Comparison of ENCODE assay signal across 18 cellular contexts in genomic region chr7:35012155-35012554, GRCh38. TPM values are rescaled to one million over a fixed set of nuclear protein-coding genes. Genes with fewer than 3 reads are reported as not detected.
DNase-seq lines count a peak whose midpoint lies in the region; ATAC-seq, FAIRE-seq and TF ChIP-seq lines count a peak whose summit lies in the region.
"Had no signal": no experiment of that assay in that cellular context is flagged by ENCODE, and none has a peak within 500 bp of the region (broad histone marks: within the 10 kb centered on the region; RNA-seq: fewer than 3 reads in every experiment).

No MANE protein-coding gene starts in this region.

- POLR2A ChIA-PET in WTC11 (lab: Charles Lee): no interaction called here

- intact Hi-C loops in mucosa of descending colon (cut with DNase I, micrococcal nuclease) (no loop called here), esophagus muscularis mucosa (cut with DNase I) (no loop called here)

- no peak for TF ChIP-seq EP300 in esophagus muscularis mucosa (IDR thresholded peaks at IDR 0.05)

- H3K4me1 Mint-ChIP-seq in WTC11: peaks cover 23% of the 10 kb centered on the region
- H3K4me1 Mint-ChIP-seq: CD14-positive monocyte; CD4-positive, alpha-beta memory T cell had no signal

- H3K4me3 Mint-ChIP-seq in WTC11: no peak overlapping the region
- H3K4me3 Mint-ChIP-seq: CD14-positive monocyte; CD4-positive, alpha-beta memory T cell; GM23338 had no signal

- H3K36me3 ChIP-seq in mucosa of descending colon (ENCODE audit: low read depth): no peaks in the 10 kb centered on the region
- H3K36me3 ChIP-seq in small intestine (ENCODE audit: control insufficient read depth in 2 of 2, insufficient read depth in 2 of 2, low read length in 2 of 2): peaks cover 0 to 5% of the 10 kb centered on the region in 2 donors
- peaks cover 0 to 47% (median 17%) of the 10 kb centered on the region in 4 donors for H3K36me3 ChIP-seq in esophagus muscularis mucosa

- WGBS in small intestine, 3 donors: 45 to 72% (median 52%) methylated on average over 3 of the region's 3 CpGs
- 91% methylated on average over 3 of the region's 3 CpGs for WGBS in esophagus muscularis mucosa

- H3K27me3 Mint-ChIP-seq in WTC11 (ENCODE audit: low read depth): no peaks in the 10 kb centered on the region
- H3K27me3 Mint-ChIP-seq: CD4-positive, alpha-beta memory T cell had no signal

- H3K4me3 ChIP-seq in mucosa of descending colon: no peak overlapping the region
- H3K4me3 ChIP-seq in small intestine (ENCODE audit: low read depth in 1 of 2, low read length in 2 of 2): no peak overlapping the region
- no peak overlapping the region for H3K4me3 ChIP-seq in esophagus muscularis mucosa
- H3K4me3 ChIP-seq: BLaER1, GM23338 had no signal

- H3K27ac ChIP-seq in small intestine (ENCODE audit: low read depth in 1 of 2, low read length in 1 of 2): peak overlapping the region in 1 of 2 donors; percentile 93
- no peak overlapping the region for H3K27ac ChIP-seq in esophagus muscularis mucosa (replicated peaks in 1 of 4)
- H3K27ac ChIP-seq: BLaER1 had no signal

- H3K9me3 Mint-ChIP-seq in WTC11: no peaks in the 10 kb centered on the region
- H3K9me3 Mint-ChIP-seq: CD14-positive monocyte; CD4-positive, alpha-beta memory T cell; GM23338 had no signal

- H3K36me3 Mint-ChIP-seq in WTC11: peaks cover 20% of the 10 kb centered on the region

- FAIRE-seq in GM12891 (lab: Jason Lieb, UNC) (peak; percentile 5), small intestine (lab: Jason Lieb, UNC) (no peak), D721Med (lab: Jason Lieb, UNC) (no peak)
- FAIRE-seq: GM12892, GM18507, H54, HepG2 had no signal

- no peaks in the 10 kb centered on the region for H3K9me3 ChIP-seq in mucosa of descending colon
- no peaks in the 10 kb centered on the region for H3K9me3 ChIP-seq in small intestine (ENCODE audit: control insufficient read depth, low read depth)
- H3K9me3 ChIP-seq in esophagus muscularis mucosa: no peaks in the 10 kb centered on the region
- H3K9me3 ChIP-seq: BLaER1 had no signal

- CTCF ChIA-PET in WTC11 (lab: Charles Lee): no interaction called here

- H3K27ac Mint-ChIP-seq in WTC11: 0 out of 2 replicates have a peak overlapping the region, but pooled peaks have one; percentile 28
- H3K27ac Mint-ChIP-seq: CD14-positive monocyte; CD4-positive, alpha-beta memory T cell; GM23338 had no signal

- no peaks in the 10 kb centered on the region for H3K4me1 ChIP-seq in mucosa of descending colon (ENCODE audit: low read depth)
- peaks cover 0 to 3% of the 10 kb centered on the region in 2 donors for H3K4me1 ChIP-seq in small intestine (ENCODE audit: control insufficient read depth in 2 of 2, insufficient read depth in 1 of 2, low read depth in 1 of 2, low read length in 1 of 2)
- no peaks in the 10 kb centered on the region for H3K4me1 ChIP-seq in esophagus muscularis mucosa

- H3K27me3 ChIP-seq in small intestine (ENCODE audit: control insufficient read depth in 2 of 2, insufficient read depth in 2 of 2, low read length in 2 of 2) (no peaks in the 10 kb centered on the region), esophagus muscularis mucosa (no peaks in the 10 kb centered on the region)
- H3K27me3 ChIP-seq: BLaER1 had no signal

- DNase-seq in GM12891 (ENCODE audit: insufficient read length, low spot score): no peak
- DNase-seq in WTC11 (ENCODE audit: low spot score): no peak
- peak in 2 of 3 donors; percentile 41 to 44 for DNase-seq in mucosa of descending colon
- peak; percentile 88 for DNase-seq in small intestine
- no peak for DNase-seq in NCI-H69 (lab: John Stamatoyannopoulos, UW)
- DNase-seq in D721Med (ENCODE audit: insufficient read length, low spot score): no peak
- DNase-seq in esophagus muscularis mucosa (ENCODE audit: extremely low spot score): no peak
- DNase-seq: 8988T; CD4-positive, alpha-beta memory T cell; HCEC 1CT had no signal

- no peak for TF ChIP-seq CTCF in WTC11 (IDR thresholded peaks at IDR 0.05)
- TF ChIP-seq CTCF in mucosa of descending colon (IDR thresholded peaks at IDR 0.05): no peak
- TF ChIP-seq CTCF in D721Med (IDR thresholded peaks at IDR 0.05; ENCODE audit: insufficient read depth, missing control alignments): no peak
- TF ChIP-seq CTCF in esophagus muscularis mucosa (IDR thresholded peaks at IDR 0.05): no peak

- TF ChIP-seq POLR2A in GM12891 (IDR thresholded peaks at IDR 0.05; ENCODE audit: low read depth, low read length) (no peak), esophagus muscularis mucosa (IDR thresholded peaks at IDR 0.05; ENCODE audit: low read depth) (no peak)

- no peak for ATAC-seq in WTC11
- ATAC-seq in mucosa of descending colon: peak; percentile 99
- no peak for ATAC-seq in HG02840 (IDR thresholded peaks at IDR 0.05; ENCODE audit: low FRiP score, unreplicated experiment)
- ATAC-seq: GM23338, HepG2 had no signal

TF ChIP-seq in GM12891, 5 proteins besides CTCF, POLR2A, EP300 and RAD21:
- no peak for TF ChIP-seq TAF1 (IDR thresholded peaks at IDR 0.05; ENCODE audit: low read depth, low read length)
- no peak for TF ChIP-seq POU2F2 (IDR thresholded peaks at IDR 0.05; ENCODE audit: low read depth, low read length)
- no peak for TF ChIP-seq SPI1 (IDR thresholded peaks at IDR 0.05; ENCODE audit: low read depth, low read length)
- TF ChIP-seq PAX5 (IDR thresholded peaks at IDR 0.05; ENCODE audit: insufficient read depth, low read length, severe bottlenecking): no peak
- no peak for TF ChIP-seq POLR2AphosphoS5 (IDR thresholded peaks at IDR 0.05; ENCODE audit: low read depth, low read length)
TF ChIP-seq in GM12891: peak in this region for 0.

TF ChIP-seq in WTC11, 78 proteins besides CTCF, POLR2A, EP300 and RAD21 (continues in another document):
- TF ChIP-seq USF2 (CRISPR knock-in tag; IDR thresholded peaks at IDR 0.05) (no peak), SP1 (CRISPR knock-in tag; conservative IDR thresholded peaks at IDR 0.05) (no peak), ZNF512 (CRISPR knock-in tag; IDR thresholded peaks at IDR 0.05; ENCODE audit: borderline replicate concordance) (no peak), JUN (CRISPR knock-in tag; IDR thresholded peaks at IDR 0.05) (no peak), KAT7 (CRISPR knock-in tag; IDR thresholded peaks at IDR 0.05; ENCODE audit: borderline replicate concordance) (no peak), FOXP4 (CRISPR knock-in tag; IDR thresholded peaks at IDR 0.05) (no peak), ERG (CRISPR knock-in tag; IDR thresholded peaks at IDR 0.05) (no peak), ZNF121 (CRISPR knock-in tag; IDR thresholded peaks at IDR 0.05) (no peak)

RNA-seq across cellular contexts. Expression of gene DPY19L1, which starts 25.1 kb away (rescaled TPM):
- 1.2 TPM for polyA plus RNA-seq in GM12891 (2012; ENCODE audit: low read depth, missing spikeins)
- 14.9 to 17.7 TPM (median 15.5 TPM) in 3 replicates for total RNA-seq in WTC11 (2021)
- total RNA-seq in mucosa of descending colon: 10 to 100 TPM; 18.6 to 27.1 (median 20.8) TPM
- 10 to 100 TPM in 1 of 3 donors, 1 to 10 TPM in 1, under 1 TPM in 1; 0.89 to 10.5 (median 2.2) TPM for polyA plus RNA-seq in small intestine
- total RNA-seq in esophagus muscularis mucosa: 10 to 100 TPM; 10.8 to 14.3 (median 11.8) TPM

Comparison
In these comparisons a context has a peak if more than half of its experiments do, and no peak if none do; other contexts are left out.
1. DNase-seq: peak in mucosa of descending colon (2 of 3) and small intestine (single experiment); none in GM12891 (single experiment), WTC11 (single experiment), NCI-H69 (single experiment), D721Med (single experiment) and esophagus muscularis mucosa (single experiment).